ENCODE assay signal across 13 cellular contexts in genomic region chr2:179741317-179741716, GRCh38.
"Had no signal": no experiment of that assay in that cellular context is flagged by ENCODE, and none has a peak within 500 bp of the region (broad histone marks: within the 10 kb centered on the region; RNA-seq: fewer than 3 reads in every experiment).

No MANE protein-coding gene starts in this region.

- ATAC-seq: stimulated activated memory B cell treated with anti-CD40 and anti-IgM and Interleukin-4, amounts not matched to agents 10 μg/mL and 1 μg/mL and 100 μg/mL, for 72 hours had no signal

- H3K4me3 Mint-ChIP-seq: activated CD4-positive, alpha-beta T cell treated with anti-CD3 and anti-CD28 coated beads, Interleukin-2, amount 10 ng/mL, durations not matched to agents 7 days and 5 days; endodermal cell; nephron; stimulated activated memory B cell treated with anti-CD40 and anti-IgM and Interleukin-4, amounts not matched to agents 10 μg/mL and 1 μg/mL and 100 μg/mL, for 72 hours; T-helper 2 cell treated with Interferon-gamma antibody and Interleukin-4, amounts not matched to agents 5 μg/mL and 100 μg/mL, for 36 hours had no signal

- H3K9me3 Mint-ChIP-seq: activated CD4-positive, alpha-beta T cell treated with anti-CD3 and anti-CD28 coated beads, Interleukin-2, amount 10 ng/mL, durations not matched to agents 7 days and 5 days; endodermal cell; nephron; stimulated activated memory B cell treated with anti-CD40 and anti-IgM and Interleukin-4, amounts not matched to agents 10 μg/mL and 1 μg/mL and 100 μg/mL, for 72 hours; T-helper 2 cell treated with Interferon-gamma antibody and Interleukin-4, amounts not matched to agents 5 μg/mL and 100 μg/mL, for 36 hours had no signal

- H3K27ac ChIP-seq: ascending aorta, dorsolateral prefrontal cortex had no signal

- H3K36me3 Mint-ChIP-seq: stimulated activated memory B cell treated with anti-CD40 and anti-IgM and Interleukin-4, amounts not matched to agents 10 μg/mL and 1 μg/mL and 100 μg/mL, for 72 hours had no signal

- H3K4me1 ChIP-seq: ascending aorta had no signal

- H3K27me3 ChIP-seq: ascending aorta had no signal

- H3K36me3 ChIP-seq: ascending aorta had no signal

- H3K4me3 ChIP-seq: ascending aorta, dorsolateral prefrontal cortex had no signal

- H3K4me1 Mint-ChIP-seq: activated CD4-positive, alpha-beta T cell treated with anti-CD3 and anti-CD28 coated beads, Interleukin-2, amount 10 ng/mL, durations not matched to agents 7 days and 5 days; stimulated activated memory B cell treated with anti-CD40 and anti-IgM and Interleukin-4, amounts not matched to agents 10 μg/mL and 1 μg/mL and 100 μg/mL, for 72 hours had no signal

- H3K9me3 ChIP-seq: ascending aorta had no signal

- H3K27ac Mint-ChIP-seq: activated CD4-positive, alpha-beta T cell treated with anti-CD3 and anti-CD28 coated beads, Interleukin-2, amount 10 ng/mL, durations not matched to agents 7 days and 5 days; endodermal cell; nephron; stimulated activated memory B cell treated with anti-CD40 and anti-IgM and Interleukin-4, amounts not matched to agents 10 μg/mL and 1 μg/mL and 100 μg/mL, for 72 hours; T-helper 2 cell treated with Interferon-gamma antibody and Interleukin-4, amounts not matched to agents 5 μg/mL and 100 μg/mL, for 36 hours had no signal

- DNase-seq: activated CD4-positive, alpha-beta T cell treated with anti-CD3 and anti-CD28 coated beads, Interleukin-2, amount 10 ng/mL, durations not matched to agents 7 days and 5 days; activated CD4-positive, CD25-positive, alpha-beta regulatory T cell; activated naive CD4-positive, alpha-beta T cell; dorsolateral prefrontal cortex; endodermal cell; hypothalamus; kidney; occipital lobe; trophoblast cell had no signal
